Comparison of ENCODE assay signal across 22 cellular contexts in genomic region chr12:104190641-104191176, GRCh38.
"Had no signal": no experiment of that assay in that cellular context is flagged by ENCODE, and none has a peak within 500 bp of the region (broad histone marks: within the 10 kb centered on the region; RNA-seq: fewer than 3 reads in every experiment).

No MANE protein-coding gene starts in this region.

- H3K9me3 ChIP-seq: gastrocnemius medialis, lower lobe of right lung, ovary, psoas muscle, sigmoid colon, stomach, thyroid gland had no signal

- H3K27ac ChIP-seq: epithelial cell of prostate, gastrocnemius medialis, lower lobe of right lung, ovary, psoas muscle, stomach, thyroid gland had no signal

- ATAC-seq: esophagus mucosa; gastrocnemius medialis; left ventricle myocardium superior; lower lobe of right lung; naive thymus-derived CD8-positive, alpha-beta T cell; psoas muscle; right cardiac atrium; stimulated activated effector memory CD8-positive, alpha-beta T cell treated with anti-CD3 and anti-CD28 coated beads, Interleukin-12 subunit alpha, Interleukin-12 subunit beta, amount 100 ng/mL, for 72 hours had no signal

- H3K27me3 ChIP-seq: gastrocnemius medialis, ovary, sigmoid colon, stomach, thyroid gland had no signal

- H3K4me3 Mint-ChIP-seq: dendritic cell treated with granulocyte-macrophage colony-stimulating factor and Interleukin-4, amounts not matched to agents 40 ng/mL and 50 ng/mL, for 4 days; endodermal cell; naive thymus-derived CD8-positive, alpha-beta T cell; nephron progenitor cell; stimulated activated effector memory CD8-positive, alpha-beta T cell treated with anti-CD3 and anti-CD28 coated beads, Interleukin-12 subunit alpha, Interleukin-12 subunit beta, amount 100 ng/mL, for 72 hours had no signal

- H3K27me3 Mint-ChIP-seq: dendritic cell treated with granulocyte-macrophage colony-stimulating factor and Interleukin-4, amounts not matched to agents 40 ng/mL and 50 ng/mL, for 4 days; naive thymus-derived CD8-positive, alpha-beta T cell had no signal

- H3K36me3 ChIP-seq: gastrocnemius medialis, lower lobe of right lung, ovary, sigmoid colon, stomach, thyroid gland had no signal

- H3K4me1 Mint-ChIP-seq: endodermal cell; naive thymus-derived CD8-positive, alpha-beta T cell; nephron progenitor cell; stimulated activated effector memory CD8-positive, alpha-beta T cell treated with anti-CD3 and anti-CD28 coated beads, Interleukin-12 subunit alpha, Interleukin-12 subunit beta, amount 100 ng/mL, for 72 hours had no signal

- H3K27ac Mint-ChIP-seq: dendritic cell treated with granulocyte-macrophage colony-stimulating factor and Interleukin-4, amounts not matched to agents 40 ng/mL and 50 ng/mL, for 4 days; endodermal cell; nephron progenitor cell; stimulated activated effector memory CD8-positive, alpha-beta T cell treated with anti-CD3 and anti-CD28 coated beads, Interleukin-12 subunit alpha, Interleukin-12 subunit beta, amount 100 ng/mL, for 72 hours had no signal

- H3K4me3 ChIP-seq: gastrocnemius medialis, lower lobe of right lung, ovary, psoas muscle, sigmoid colon, stomach, thyroid gland had no signal

- H3K9me3 Mint-ChIP-seq: dendritic cell treated with granulocyte-macrophage colony-stimulating factor and Interleukin-4, amounts not matched to agents 40 ng/mL and 50 ng/mL, for 4 days; naive thymus-derived CD8-positive, alpha-beta T cell; stimulated activated effector memory CD8-positive, alpha-beta T cell treated with anti-CD3 and anti-CD28 coated beads, Interleukin-12 subunit alpha, Interleukin-12 subunit beta, amount 100 ng/mL, for 72 hours had no signal

- H3K4me1 ChIP-seq: gastrocnemius medialis, lower lobe of right lung, psoas muscle, stomach, thyroid gland had no signal

- DNase-seq: effector CD8-positive, alpha-beta T cell; endodermal cell; gastrocnemius medialis; left ventricle myocardium superior; lower lobe of right lung; naive thymus-derived CD8-positive, alpha-beta T cell; nephron progenitor cell; nucleus accumbens; ovary; posterior cingulate gyrus; psoas muscle; right cardiac atrium; sigmoid colon; stimulated activated CD4-positive, alpha-beta T cell treated with anti-CD3 and anti-CD28 coated beads, Interleukin-2, amount 100 ng/mL, for 24 hours; stimulated activated CD4-positive, alpha-beta T cell treated with anti-CD3 and anti-CD28 coated beads, Interleukin-4, amount 100 ng/mL, for 24 hours; stimulated activated naive CD4-positive, alpha-beta T cell treated with Interleukin-2 at 50 U/mL for 16 hours; stomach; thyroid gland had no signal

- H3K36me3 Mint-ChIP-seq: naive thymus-derived CD8-positive, alpha-beta T cell; stimulated activated effector memory CD8-positive, alpha-beta T cell treated with anti-CD3 and anti-CD28 coated beads, Interleukin-12 subunit alpha, Interleukin-12 subunit beta, amount 100 ng/mL, for 72 hours had no signal
